In genomic region chr12:50112456-50113218, GRCh38 we compare ENCODE assay signal across 8 cellular contexts. TPM values are rescaled to one million over a fixed set of nuclear protein-coding genes. Genes with fewer than 3 reads are reported as not detected.
DNase-seq lines count a peak whose midpoint lies in the region; ATAC-seq, FAIRE-seq and TF ChIP-seq lines count a peak whose summit lies in the region.

No MANE protein-coding gene starts in this region.

- peak overlapping the region; percentile 79 for H2AFZ ChIP-seq in H1 (ENCODE audit: low read length)

- no peak overlapping the region for H2BK120ac ChIP-seq in H1 (replicated peaks; ENCODE audit: low read depth, low read length)

- FAIRE-seq in H1 (lab: Jason Lieb, UNC), result no peak

- H3K9me3 Mint-ChIP-seq in CD8-positive, alpha-beta T cell, result no peaks in the 10 kb centered on the region

- H3K9ac ChIP-seq in H1 (replicated peaks in 1 of 4; ENCODE audit: extremely low read depth in 1 of 4, low read depth in 3 of 4, low read length in 3 of 4) (peak overlapping the region; percentile 51 to 88 (median 76)), mucosa of rectum (ENCODE audit: low read depth in 1 of 2, low read length in 2 of 2) (peak overlapping the region; percentile 90 to 98)

- peaks cover 8% of the 10 kb centered on the region for H3K23me2 ChIP-seq in H1 (ENCODE audit: low read depth, low read length)

- H2AK5ac ChIP-seq in H1 (ENCODE audit: low read depth, low read length), result no peak overlapping the region

- no peak overlapping the region for H2BK20ac ChIP-seq in H1 (ENCODE audit: low read length)

- peak in 1 of 2 experiments; percentile 54; a peak in 1 of 3 replicates for TF ChIP-seq POLR2A in H1 (IDR thresholded peaks at IDR 0.05; ENCODE audit: control extremely low read depth in 1 of 2, low read depth in 2 of 2, low read length in 2 of 2)

- H3K4ac ChIP-seq in H1 (replicated peaks; ENCODE audit: insufficient read length, low read depth, low read length), result peak overlapping the region; percentile 81

- peak overlapping the region; percentile 99 for H3K4me3 Mint-ChIP-seq in CD8-positive, alpha-beta T cell

- H4K5ac ChIP-seq in H1 (ENCODE audit: insufficient read length, low read depth, low read length), result peak overlapping the region; percentile 8

- 0 out of 2 replicates have a peak overlapping the region, but pooled peaks have one; percentile 90 for H4K8ac ChIP-seq in H1 (ENCODE audit: extremely low read depth, insufficient read depth, low read length)

- H4K20me1 ChIP-seq in H1 (replicated peaks in 1 of 2; ENCODE audit: control insufficient read depth in 1 of 2, insufficient read depth in 2 of 2, low read length in 2 of 2), result peaks cover 0 to 2% of the 10 kb centered on the region in 2 experiments

- H3K79me1 ChIP-seq in H1 (ENCODE audit: low read depth, low read length), result no peaks in the 10 kb centered on the region; the same call in 1 of the 2 replicates

- H3K23ac ChIP-seq in H1 (ENCODE audit: insufficient read length), result no peak overlapping the region

- H3K18ac ChIP-seq in H1 (ENCODE audit: extremely low read depth, low read length), result no peak overlapping the region

- TF ChIP-seq RAD21 in H1 (IDR thresholded peaks at IDR 0.05 in 1 of 2, conservative IDR thresholded peaks at IDR 0.05 in 1 of 2; ENCODE audit: low read depth in 2 of 2, low read length in 2 of 2), result no peak

- H3K4me2 ChIP-seq in H1 (ENCODE audit: insufficient read depth in 1 of 2, low read depth in 2 of 2, low read length in 2 of 2), result peak overlapping the region; percentile 71 to 89

- H2BK15ac ChIP-seq in H1 (ENCODE audit: low read length), result 0 out of 2 replicates have a peak overlapping the region, but pooled peaks have one; percentile 13

- TF ChIP-seq EP300 in H1 (IDR thresholded peaks at IDR 0.05; ENCODE audit: borderline replicate concordance in 1 of 2, low read depth in 2 of 2, low read length in 2 of 2), result no peak

- H3K79me2 ChIP-seq in H1 (ENCODE audit: control insufficient read depth in 1 of 2, insufficient read depth in 2 of 2, low read length in 2 of 2), result peaks cover 0 to 13% of the 10 kb centered on the region in 2 experiments; a peak in 2 of 4 replicates

- DNase-seq in CD8-positive, alpha-beta T cell, result no peak
- DNase-seq in HEK293T (ENCODE audit: extremely low spot score) (peak; percentile 35), RPMI8226 (peak; percentile 56), H1 (ENCODE audit: low read depth in 1 of 2, low spot score in 2 of 2) (peak in 1 of 2 experiments; percentile 13)

- H3K36me3 ChIP-seq in CD8-positive, alpha-beta T cell (ENCODE audit: insufficient read depth, low read length), result peaks cover 6% of the 10 kb centered on the region
- no peaks in the 10 kb centered on the region for H3K36me3 ChIP-seq in H1 (ENCODE audit: control insufficient read depth in 2 of 4, insufficient read depth in 4 of 4, low read length in 3 of 4)
- H3K36me3 ChIP-seq in mucosa of rectum (ENCODE audit: control insufficient read depth in 2 of 2, insufficient read depth in 2 of 2, low read length in 2 of 2), result peaks cover 0 to 12% of the 10 kb centered on the region in 2 donors

- no peak for TF ChIP-seq CTCF in CD8-positive, alpha-beta T cell (IDR thresholded peaks at IDR 0.05)
- no peak for TF ChIP-seq CTCF in H1 (IDR thresholded peaks at IDR 0.05; ENCODE audit: control extremely low read depth in 1 of 3, insufficient read depth in 1 of 3, low read depth in 1 of 3, low read length in 3 of 3)

- peak overlapping the region; percentile 95 for H3K27ac Mint-ChIP-seq in CD8-positive, alpha-beta T cell

- peaks cover 32% of the 10 kb centered on the region for H3K36me3 Mint-ChIP-seq in CD8-positive, alpha-beta T cell

- peak overlapping the region; percentile 88 for H3K4me3 ChIP-seq in CD8-positive, alpha-beta T cell (ENCODE audit: low read depth, low read length)
- H3K4me3 ChIP-seq in H1 (ENCODE audit: extremely low read depth in 1 of 4, insufficient read depth in 2 of 4, low read depth in 3 of 4, low read length in 4 of 4), result peak overlapping the region; percentile 67 to 96 (median 88)
- peak overlapping the region; percentile 97 to 100 for H3K4me3 ChIP-seq in mucosa of rectum (ENCODE audit: low read length in 2 of 2)

- no peak overlapping the region for H3K14ac ChIP-seq in H1 (ENCODE audit: insufficient read length)

- H3K4me1 ChIP-seq in CD8-positive, alpha-beta T cell (ENCODE audit: insufficient read depth, low read length), result peaks cover 43% of the 10 kb centered on the region
- peaks cover 10 to 15% (median 12%) of the 10 kb centered on the region in 4 experiments for H3K4me1 ChIP-seq in H1 (replicated peaks in 1 of 4; ENCODE audit: control insufficient read depth in 3 of 4, insufficient read depth in 4 of 4, low read length in 3 of 4)
- peaks cover 30 to 32% of the 10 kb centered on the region in 2 donors for H3K4me1 ChIP-seq in mucosa of rectum (ENCODE audit: control insufficient read depth in 2 of 2, insufficient read depth in 2 of 2, low read length in 2 of 2)

- no peak for ATAC-seq in CD8-positive, alpha-beta T cell
- ATAC-seq in GM21576 (IDR thresholded peaks at IDR 0.05; ENCODE audit: unreplicated experiment) (no peak), HG03159 (IDR thresholded peaks at IDR 0.05; ENCODE audit: unreplicated experiment) (no peak), HG03135 (IDR thresholded peaks at IDR 0.05; ENCODE audit: unreplicated experiment) (no peak)

- POLR2A ChIA-PET in CD8-positive, alpha-beta T cell (lab: Charles Lee), result interaction anchor here (0.6 to 4.7 kb wide), 30 partner anchors 8 to 1208 kb away, joined by 3 to 50 read pairs (median 6); partner anchors contain the start of genes ATF1, CERS5, LARP4 and LIMA1
- POLR2A ChIA-PET in HEK293T (lab: Yijun Ruan, JAX) (interaction anchor here (0.8 to 4.6 kb wide), 19 partner anchors 9 to 652 kb away, joined by 3 to 56 read pairs (median 6); partner anchors contain the start of genes CERS5, GPD1, LIMA1 and RACGAP1), H1 (lab: Charles Lee; ENCODE audit: partially characterized antibody) (interaction anchor here (0.6 to 27.1 kb wide), 13 partner anchors 9 to 588 kb away, joined by 3 to 457 read pairs (median 6); partner anchors contain the start of genes CERS5, GPD1 and SMARCD1)

- H3K56ac ChIP-seq in H1 (replicated peaks; ENCODE audit: insufficient read length, low read depth, low read length), result peak overlapping the region; percentile 62

- H2BK12ac ChIP-seq in H1 (ENCODE audit: low read depth, low read length), result peak overlapping the region; percentile 35; the same call in 1 of the 2 replicates

- peaks cover 40% of the 10 kb centered on the region for H3K4me1 Mint-ChIP-seq in CD8-positive, alpha-beta T cell (ENCODE audit: low read depth)

- H3K27me3 Mint-ChIP-seq in CD8-positive, alpha-beta T cell (ENCODE audit: low read depth), result no peaks in the 10 kb centered on the region

- CTCF ChIA-PET in CD8-positive, alpha-beta T cell (lab: Charles Lee), result interaction anchor here (0.6 to 7.6 kb wide), 19 partner anchors 9 to 1433 kb away, joined by 3 to 121 read pairs (median 6); partner anchors contain the start of genes CERS5, RACGAP1 and SMARCD1
- CTCF ChIA-PET in HEK293T (lab: Yijun Ruan, JAX) (interaction anchor here (0.7 to 3.8 kb wide), 16 partner anchors 8 to 202 kb away, joined by 3 to 33 read pairs (median 4); partner anchors contain the start of genes CERS5, LIMA1 and SMARCD1), H1 (lab: Charles Lee; ENCODE audit: partially characterized antibody) (interaction anchor here (0.6 to 32.9 kb wide), 19 partner anchors 10 to 1808 kb away, joined by 3 to 625 read pairs (median 5); partner anchors contain the start of genes GPD1 and SMARCD1)

- H3K27ac ChIP-seq in CD8-positive, alpha-beta T cell (ENCODE audit: low read depth, low read length), result peak overlapping the region; percentile 97
- H3K27ac ChIP-seq in H1 (ENCODE audit: low read depth, low read length) (peak overlapping the region; percentile 74), mucosa of rectum (ENCODE audit: low read depth in 2 of 2, low read length in 2 of 2) (peak overlapping the region; percentile 89 to 96)

- peak overlapping the region; percentile 76 for H4K91ac ChIP-seq in H1 (replicated peaks; ENCODE audit: insufficient read length, low read length)

- H3K27me3 ChIP-seq in CD8-positive, alpha-beta T cell (ENCODE audit: insufficient read depth, low read length), result no peaks in the 10 kb centered on the region
- H3K27me3 ChIP-seq in H1 (replicated peaks in 1 of 4; ENCODE audit: control insufficient read depth in 3 of 4, extremely low read depth in 1 of 4, insufficient read depth in 3 of 4, low read length in 3 of 4) (no peaks in the 10 kb centered on the region), mucosa of rectum (ENCODE audit: control insufficient read depth in 2 of 2, insufficient read depth in 2 of 2, low read length in 2 of 2) (no peaks in the 10 kb centered on the region)

- intact Hi-C loops in CD8-positive, alpha-beta T cell (cut with DNase I, micrococcal nuclease), result loop anchor here (1.0 to 10.0 kb wide), 4 partner anchors 27 to 292 kb away; partner anchors contain the start of genes BCDIN3D (in 1 of the 2), LARP4 (in 1 of the 2), LIMA1 (in 1 of the 2) and SMARCD1 (in 1 of the 2)

- peak overlapping the region; percentile 87 for H2BK5ac ChIP-seq in H1 (ENCODE audit: low read depth, low read length)

- H3K9me3 ChIP-seq in CD8-positive, alpha-beta T cell (ENCODE audit: low read length), result no peaks in the 10 kb centered on the region
- H3K9me3 ChIP-seq in H1 (ENCODE audit: insufficient read depth in 2 of 2, low read depth in 1 of 2, low read length in 1 of 2) (no peaks in the 10 kb centered on the region), mucosa of rectum (ENCODE audit: control insufficient read depth in 2 of 2, low read length in 2 of 2) (no peaks in the 10 kb centered on the region)

- 41% methylated on average over 24 of the region's 26 CpGs; no CpG with 5 or more reads in 1 of the 2 experiments for WGBS in H1 (ENCODE audit: extremely low coverage in 1 of 2, insufficient coverage in 1 of 2, insufficient read length in 1 of 2, insufficient replicate concordance in 2 of 2, low coverage in 1 of 2, low lambda C conversion rate in 2 of 2, missing lambda C conversion rate in 1 of 2), 2 experiments

RNA-seq across cellular contexts. Expression of gene COX14, which starts 0.6 kb away (rescaled TPM):
- 10 to 100 TPM; 42.2 to 43.3 TPM for total RNA-seq in CD8-positive, alpha-beta T cell
- 38.5 and 40.1 TPM in 2 replicates for total RNA-seq in H1 (2021; fragmentation: NEBNext Ultra II Directional; extraction: Animal tissue kit (Norgen Biotek cat#: 25700))
- 84.3 and 102 TPM in 2 replicates for polyA plus RNA-seq in H1 (2011; rRNA removed)
- polyA plus RNA-seq in H1 (2011; cell fraction: cytosol; rRNA removed), result 79.1 TPM
- polyA plus RNA-seq in H1 (2011; cell fraction: nucleus; rRNA removed), result 51.9 TPM
- polyA plus RNA-seq in H1 (2012, experiment 1 of 2), result 47.2 to 55.2 TPM (median 54.2 TPM) in 4 replicates
- polyA plus RNA-seq in H1 (2012, experiment 2 of 2), result 82.9 TPM
- polyA plus RNA-seq in H1 (2013, experiment 1 of 2), result 70.4 TPM
- 71.0 TPM for polyA plus RNA-seq in H1 (2013, experiment 2 of 2)
- 22.0 and 26.2 TPM in 2 replicates for polyA minus RNA-seq in H1 (2011; rRNA and poly(A)+ RNA removed)
- 15.9 TPM for polyA minus RNA-seq in H1 (2011; cell fraction: cytosol; rRNA and poly(A)+ RNA removed)
- polyA minus RNA-seq in H1 (2011; cell fraction: nucleus; rRNA and poly(A)+ RNA removed), result 20.6 TPM

RNA-seq across cellular contexts. Expression of gene GPD1, which starts 8.8 kb away (rescaled TPM):
- total RNA-seq in CD8-positive, alpha-beta T cell, result under 1 TPM; 0.24 to 0.50 TPM
- 0.74 and 1.2 TPM in 2 replicates for total RNA-seq in H1 (2021; fragmentation: NEBNext Ultra II Directional; extraction: Animal tissue kit (Norgen Biotek cat#: 25700))
- 0.45 and 0.53 TPM in 2 replicates for polyA plus RNA-seq in H1 (2011; rRNA removed)
- polyA plus RNA-seq in H1 (2011; cell fraction: cytosol; rRNA removed), result 0.88 TPM
- 1.1 TPM for polyA plus RNA-seq in H1 (2011; cell fraction: nucleus; rRNA removed)
- 0.65 to 1.2 TPM (median 0.89 TPM) in 4 replicates for polyA plus RNA-seq in H1 (2012, experiment 1 of 2)
- 0.84 TPM for polyA plus RNA-seq in H1 (2012, experiment 2 of 2)
- polyA plus RNA-seq in H1 (2013, experiment 1 of 2), result 0.14 TPM
- 0.15 TPM for polyA plus RNA-seq in H1 (2013, experiment 2 of 2)
- 0.71 and 3.5 TPM in 2 replicates for polyA minus RNA-seq in H1 (2011; rRNA and poly(A)+ RNA removed)
- polyA minus RNA-seq in H1 (2011; cell fraction: cytosol; rRNA and poly(A)+ RNA removed), result not detected
- polyA minus RNA-seq in H1 (2011; cell fraction: nucleus; rRNA and poly(A)+ RNA removed), result 1.00 TPM

RNA-seq across cellular contexts. Expression of gene SMARCD1, which starts 27.5 kb away (rescaled TPM):
- total RNA-seq in CD8-positive, alpha-beta T cell, result 10 to 100 TPM; 90.2 to 92.1 TPM
- total RNA-seq in H1 (2021; fragmentation: NEBNext Ultra II Directional; extraction: Animal tissue kit (Norgen Biotek cat#: 25700)), result 128 and 140 TPM in 2 replicates
- polyA plus RNA-seq in H1 (2011; rRNA removed), result 130 and 134 TPM in 2 replicates
- polyA plus RNA-seq in H1 (2011; cell fraction: cytosol; rRNA removed), result 108 TPM
- 163 TPM for polyA plus RNA-seq in H1 (2011; cell fraction: nucleus; rRNA removed)
- polyA plus RNA-seq in H1 (2012, experiment 1 of 2), result 129 to 179 TPM (median 144 TPM) in 4 replicates
- polyA plus RNA-seq in H1 (2012, experiment 2 of 2), result 124 TPM
- 78.3 TPM for polyA plus RNA-seq in H1 (2013, experiment 1 of 2)
- 77.3 TPM for polyA plus RNA-seq in H1 (2013, experiment 2 of 2)
- 188 TPM in 2 replicates for polyA minus RNA-seq in H1 (2011; rRNA and poly(A)+ RNA removed)
- polyA minus RNA-seq in H1 (2011; cell fraction: cytosol; rRNA and poly(A)+ RNA removed), result 160 TPM
- 105 TPM for polyA minus RNA-seq in H1 (2011; cell fraction: nucleus; rRNA and poly(A)+ RNA removed)

RNA-seq across cellular contexts. Expression of gene CERS5, which starts 54.5 kb away (rescaled TPM):
- total RNA-seq in CD8-positive, alpha-beta T cell, result 10 to 100 TPM; 45.2 to 46.2 TPM
- 58.5 and 69.2 TPM in 2 replicates for total RNA-seq in H1 (2021; fragmentation: NEBNext Ultra II Directional; extraction: Animal tissue kit (Norgen Biotek cat#: 25700))
- polyA plus RNA-seq in H1 (2011; rRNA removed), result 75.8 and 119 TPM in 2 replicates
- 67.9 TPM for polyA plus RNA-seq in H1 (2011; cell fraction: cytosol; rRNA removed)
- polyA plus RNA-seq in H1 (2011; cell fraction: nucleus; rRNA removed), result 66.1 TPM
- 49.6 to 66.4 TPM (median 60.5 TPM) in 4 replicates for polyA plus RNA-seq in H1 (2012, experiment 1 of 2)
- polyA plus RNA-seq in H1 (2012, experiment 2 of 2), result 37.1 TPM
- polyA plus RNA-seq in H1 (2013, experiment 1 of 2), result 49.5 TPM
- 56.9 TPM for polyA plus RNA-seq in H1 (2013, experiment 2 of 2)
- polyA minus RNA-seq in H1 (2011; rRNA and poly(A)+ RNA removed), result 146 TPM in 2 replicates
- polyA minus RNA-seq in H1 (2011; cell fraction: cytosol; rRNA and poly(A)+ RNA removed), result 36.5 TPM
- 80.0 TPM for polyA minus RNA-seq in H1 (2011; cell fraction: nucleus; rRNA and poly(A)+ RNA removed)

RNA-seq across cellular contexts. Expression of gene ASIC1, which starts 55.2 kb away (rescaled TPM):
- total RNA-seq in CD8-positive, alpha-beta T cell, result 1 to 10 TPM; 2.9 to 3.8 TPM
- total RNA-seq in H1 (2021; fragmentation: NEBNext Ultra II Directional; extraction: Animal tissue kit (Norgen Biotek cat#: 25700)), result 1.9 and 2.4 TPM in 2 replicates
- 3.3 and 4.4 TPM in 2 replicates for polyA plus RNA-seq in H1 (2011; rRNA removed)
- polyA plus RNA-seq in H1 (2011; cell fraction: cytosol; rRNA removed), result 3.1 TPM
- 7.1 TPM for polyA plus RNA-seq in H1 (2011; cell fraction: nucleus; rRNA removed)
- 3.3 to 4.8 TPM (median 4.1 TPM) in 4 replicates for polyA plus RNA-seq in H1 (2012, experiment 1 of 2)
- 2.2 TPM for polyA plus RNA-seq in H1 (2012, experiment 2 of 2)
- polyA plus RNA-seq in H1 (2013, experiment 1 of 2), result 2.1 TPM
- polyA plus RNA-seq in H1 (2013, experiment 2 of 2), result 2.3 TPM
- polyA minus RNA-seq in H1 (2011; rRNA and poly(A)+ RNA removed), result 2.6 and 2.9 TPM in 2 replicates
- polyA minus RNA-seq in H1 (2011; cell fraction: cytosol; rRNA and poly(A)+ RNA removed), result 1.0 TPM
- 4.3 TPM for polyA minus RNA-seq in H1 (2011; cell fraction: nucleus; rRNA and poly(A)+ RNA removed)

Comparison
In these comparisons a context has a peak if more than half of its experiments do, and no peak if none do; other contexts are left out.
1. DNase-seq: peak in HEK293T (single experiment) and RPMI8226 (single experiment); none in CD8-positive, alpha-beta T cell (0 of 7).
2. Peak in every context shown above with its lines, with median percentiles within 50 percentile points of each other: H3K27ac ChIP-seq and H3K4me3 ChIP-seq.